ENCODE assay signal across 18 cellular contexts in the genomic region with DNA sequence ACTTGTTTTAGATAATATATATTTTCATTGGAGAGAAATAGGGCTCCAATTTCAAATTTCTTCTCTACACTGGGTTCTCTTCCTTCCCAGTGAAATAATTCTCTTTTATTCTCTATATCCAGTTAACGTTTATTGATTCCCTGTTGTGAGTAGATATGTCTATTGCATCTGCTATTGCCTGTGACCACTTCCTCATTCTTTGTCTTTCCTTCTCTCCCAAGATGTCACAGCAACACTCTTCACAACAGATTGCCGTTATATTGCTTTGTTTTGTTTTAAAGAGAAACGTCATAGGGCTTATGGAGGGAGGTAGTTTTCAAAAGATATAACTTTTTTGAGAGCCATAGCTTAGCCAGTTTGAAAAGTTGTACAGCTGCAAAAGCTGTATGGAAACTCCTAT.
"Had no signal": no experiment of that assay in that cellular context is flagged by ENCODE, and none has a peak within 500 bp of the region (broad histone marks: within the 10 kb centered on the region; RNA-seq: fewer than 3 reads in every experiment).

No MANE protein-coding gene starts in this region.

- H3K27ac Mint-ChIP-seq: activated naive CD8-positive, alpha-beta T cell treated with anti-CD3 and anti-CD28 coated beads, Interleukin-2, amount 10 ng/mL, durations not matched to agents 7 days and 5 days; brain; stimulated activated naive CD8-positive, alpha-beta T cell treated with anti-CD3 and anti-CD28 coated beads, Interleukin-15, amount 100 ng/mL, for 72 hours had no signal

- H3K4me3 Mint-ChIP-seq: activated naive CD8-positive, alpha-beta T cell treated with anti-CD3 and anti-CD28 coated beads, Interleukin-2, amount 10 ng/mL, durations not matched to agents 7 days and 5 days; brain; central memory CD8-positive, alpha-beta T cell; stimulated activated naive CD8-positive, alpha-beta T cell treated with anti-CD3 and anti-CD28 coated beads, Interleukin-15, amount 100 ng/mL, for 72 hours had no signal

- H3K4me1 Mint-ChIP-seq: activated naive CD8-positive, alpha-beta T cell treated with anti-CD3 and anti-CD28 coated beads, Interleukin-2, amount 10 ng/mL, durations not matched to agents 7 days and 5 days; central memory CD8-positive, alpha-beta T cell had no signal

- H3K27ac ChIP-seq: foreskin keratinocyte, ovary, upper lobe of right lung had no signal

- H3K4me1 ChIP-seq: foreskin keratinocyte, upper lobe of right lung had no signal

- H3K27me3 ChIP-seq: foreskin keratinocyte, ovary, upper lobe of right lung had no signal

- DNase-seq: activated CD4-positive, alpha-beta T cell treated with anti-CD3 and anti-CD28 coated beads, Interleukin-2, amount 50 U/mL, for 1 hour; activated naive CD4-positive, alpha-beta T cell; activated naive CD8-positive, alpha-beta T cell treated with anti-CD3 and anti-CD28 coated beads, Interleukin-2, amount 10 ng/mL, durations not matched to agents 7 days and 5 days; activated T-cell treated with anti-CD3 and anti-CD28 coated beads for 4 hours; cortex of kidney; effector CD4-positive, alpha-beta T cell; foreskin keratinocyte; glutamatergic neuron; hypothalamus; left ventricle myocardium superior; ovary; stimulated activated naive CD8-positive, alpha-beta T cell treated with anti-CD3 and anti-CD28 coated beads, Interleukin-15, amount 100 ng/mL, for 72 hours; T-helper 2 cell; upper lobe of right lung had no signal

- H3K36me3 Mint-ChIP-seq: activated naive CD8-positive, alpha-beta T cell treated with anti-CD3 and anti-CD28 coated beads, Interleukin-2, amount 10 ng/mL, durations not matched to agents 7 days and 5 days had no signal

- H3K36me3 ChIP-seq: ovary, upper lobe of right lung had no signal

- ATAC-seq: activated CD4-positive, CD25-positive, alpha-beta regulatory T cell treated with anti-CD3 and anti-CD28 coated beads, Interleukin-2, amount 50 U/mL, for 24 hours; foreskin keratinocyte; left ventricle myocardium superior; sciatic nerve; stimulated activated naive CD8-positive, alpha-beta T cell treated with anti-CD3 and anti-CD28 coated beads, Interleukin-15, amount 100 ng/mL, for 72 hours; upper lobe of right lung had no signal

- H3K9me3 ChIP-seq: ovary, upper lobe of right lung had no signal

- H3K27me3 Mint-ChIP-seq: activated naive CD8-positive, alpha-beta T cell treated with anti-CD3 and anti-CD28 coated beads, Interleukin-2, amount 10 ng/mL, durations not matched to agents 7 days and 5 days; central memory CD8-positive, alpha-beta T cell; stimulated activated naive CD8-positive, alpha-beta T cell treated with anti-CD3 and anti-CD28 coated beads, Interleukin-15, amount 100 ng/mL, for 72 hours had no signal

- H3K4me3 ChIP-seq: ovary, upper lobe of right lung had no signal
